15 cellular contexts compared by ENCODE assay signal in the genomic region with DNA sequence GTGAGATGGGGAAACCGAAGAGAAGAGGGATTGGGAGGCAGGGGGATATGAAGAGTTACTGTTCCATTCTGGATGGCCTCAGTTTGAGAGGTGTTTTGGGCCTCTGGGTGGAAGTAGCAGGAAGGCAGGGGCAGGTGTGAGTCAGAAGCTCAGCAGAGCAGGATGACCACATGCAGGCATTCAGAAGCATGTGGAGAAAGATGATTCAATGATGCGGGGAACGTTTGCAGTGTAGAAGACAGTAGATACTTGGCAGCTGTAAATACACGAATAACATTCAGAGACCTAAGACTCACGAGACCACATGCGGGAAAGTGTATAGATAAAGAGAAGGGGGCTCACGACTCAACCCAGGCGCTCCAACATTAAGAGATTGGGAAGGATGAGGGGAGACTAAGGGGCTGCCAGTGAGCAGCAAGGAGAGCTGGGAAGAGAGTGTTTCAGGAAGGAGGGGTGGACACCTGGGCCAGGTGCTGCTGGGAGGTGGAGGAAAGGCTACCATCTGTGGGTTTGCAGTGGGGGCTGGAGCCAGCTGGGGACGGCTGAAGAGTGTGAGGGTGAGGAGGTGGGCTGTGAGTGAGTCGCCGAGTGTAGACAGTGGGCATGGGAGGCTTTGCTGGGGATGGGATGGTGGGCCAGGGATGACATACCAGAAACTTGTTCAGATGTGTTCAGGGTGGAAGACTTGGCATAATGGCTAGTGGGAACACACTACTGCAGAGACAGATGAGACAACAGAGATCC. TPM values are rescaled to one million over a fixed set of nuclear protein-coding genes. Genes with fewer than 3 reads are reported as not detected.
DNase-seq lines count a peak whose midpoint lies in the region; ATAC-seq and TF ChIP-seq lines count a peak whose summit lies in the region.
"Had no signal": no experiment of that assay in that cellular context is flagged by ENCODE, and none has a peak within 500 bp of the region (broad histone marks: within the 10 kb centered on the region; RNA-seq: fewer than 3 reads in every experiment).

No MANE protein-coding gene starts in this region.

- ATAC-seq in Right ventricle myocardium superior (ENCODE audit: poor library complexity) = no peak
- ATAC-seq in left cardiac atrium = no peak
- ATAC-seq in left lung = no peak
- ATAC-seq in GM18909 (IDR thresholded peaks at IDR 0.05; ENCODE audit: poor library complexity, unreplicated experiment) = no peak

- intact Hi-C loops in Right ventricle myocardium superior (cut with DNase I) (loop anchor here (5.0 to 10.0 kb wide), 2 partner anchors 55 to 102 kb away; a partner anchor contains a TSS), left cardiac atrium (cut with DNase I) (loop anchor here in 1 of 2 donors (5.0 kb wide), 2 partner anchors 127 to 227 kb away; no protein-coding TSS in a partner anchor), left lung (cut with DNase I) (loop anchor here (5.0 to 10.0 kb wide), 4 partner anchors 115 to 225 kb away; a partner anchor contains a TSS)

- no peaks in the 10 kb centered on the region for H3K9me3 ChIP-seq in left lung

- peak; percentile 16 for DNase-seq in Right ventricle myocardium superior
- DNase-seq in left cardiac atrium = no peak
- peak; percentile 81 for DNase-seq in brain microvascular endothelial cell
- DNase-seq in left lung = peak; percentile 15 to 46
- DNase-seq in NCI-H2107 (lab: John Stamatoyannopoulos, UW) = no peak
- no peak for DNase-seq in activated CD4-positive, alpha-beta T cell treated with anti-CD3 and anti-CD28 coated beads for 1 hour
- DNase-seq in foreskin melanocyte = no peak
- DNase-seq: effector CD8-positive, alpha-beta T cell; NCI-H1694 treated with DMSO at 0.1 percent for 48 hours; stimulated activated CD4-positive, alpha-beta T cell treated with anti-CD3 and anti-CD28 coated beads, Interleukin-4, amount 100 ng/mL, for 1 hour had no signal

- in situ Hi-C loops in brain microvascular endothelial cell (cut with HindIII; ENCODE audit: low pct_ligation_motif_present, low sequenced_read_pairs) = loop anchor here (10.0 kb wide), 1 partner anchor 115 kb away; a partner anchor contains a TSS

- H3K27ac ChIP-seq in brain microvascular endothelial cell = no peak overlapping the region
- H3K27ac ChIP-seq in left lung = no peak overlapping the region
- H3K27ac ChIP-seq: neural progenitor cell, VCaP had no signal

- no peaks in the 10 kb centered on the region for H3K36me3 ChIP-seq in brain microvascular endothelial cell (replicated peaks)
- no peaks in the 10 kb centered on the region for H3K36me3 ChIP-seq in left lung
- H3K36me3 ChIP-seq: neural progenitor cell had no signal

- peaks cover 0 to 6% of the 10 kb centered on the region in 2 donors for H3K4me1 ChIP-seq in left lung

- TF ChIP-seq CTCF in brain microvascular endothelial cell (IDR thresholded peaks at IDR 0.05; ENCODE audit: low read depth, low read length, missing control alignments) = no peak
- no peak for TF ChIP-seq CTCF in left lung (IDR thresholded peaks at IDR 0.05)

- no peak overlapping the region for H3K4me3 ChIP-seq in brain microvascular endothelial cell (ENCODE audit: low read depth, low read length)
- no peak overlapping the region for H3K4me3 ChIP-seq in left lung
- H3K4me3 ChIP-seq: neural progenitor cell had no signal

- H3K27me3 ChIP-seq in brain microvascular endothelial cell (replicated peaks) (no peaks in the 10 kb centered on the region), left lung (no peaks in the 10 kb centered on the region)
- H3K27me3 ChIP-seq: neural progenitor cell had no signal

RNA-seq across cellular contexts. Expression of a gene that starts 5.8 kb away (rescaled TPM):
- total RNA-seq in Right ventricle myocardium superior = not detected
- total RNA-seq in left cardiac atrium = not detected
- total RNA-seq in left lung = not detected
- total RNA-seq: B cell, temporal lobe had no signal

RNA-seq across cellular contexts. Expression of a gene that starts 28.7 kb away (rescaled TPM):
- total RNA-seq in Right ventricle myocardium superior (112 TPM), left cardiac atrium (10 to 100 TPM; 46.8 to 68.7 TPM), left lung (10 to 100 TPM; 13.8 to 30.9 TPM)

RNA-seq across cellular contexts. Expression of a gene that starts 57.5 kb away (rescaled TPM):
- total RNA-seq in Right ventricle myocardium superior (2.6 TPM), left cardiac atrium (1 to 10 TPM; 3.0 to 6.9 TPM), left lung (10 to 100 TPM in 1 of 2 donors, 1 to 10 TPM in 1; 8.4 to 11.6 TPM)
- total RNA-seq: B cell had no signal

Comparison
In these comparisons a context has a peak if more than half of its experiments do, and no peak if none do; other contexts are left out.
1. DNase-seq: peak in Right ventricle myocardium superior (single experiment), brain microvascular endothelial cell (single experiment) and left lung (2 of 2); none in left cardiac atrium (single experiment), NCI-H2107 (single experiment), activated CD4-positive, alpha-beta T cell treated with anti-CD3 and anti-CD28 coated beads for 1 hour (single experiment) and foreskin melanocyte (single experiment).